10 cellular contexts compared by ENCODE assay signal in the genomic region with DNA sequence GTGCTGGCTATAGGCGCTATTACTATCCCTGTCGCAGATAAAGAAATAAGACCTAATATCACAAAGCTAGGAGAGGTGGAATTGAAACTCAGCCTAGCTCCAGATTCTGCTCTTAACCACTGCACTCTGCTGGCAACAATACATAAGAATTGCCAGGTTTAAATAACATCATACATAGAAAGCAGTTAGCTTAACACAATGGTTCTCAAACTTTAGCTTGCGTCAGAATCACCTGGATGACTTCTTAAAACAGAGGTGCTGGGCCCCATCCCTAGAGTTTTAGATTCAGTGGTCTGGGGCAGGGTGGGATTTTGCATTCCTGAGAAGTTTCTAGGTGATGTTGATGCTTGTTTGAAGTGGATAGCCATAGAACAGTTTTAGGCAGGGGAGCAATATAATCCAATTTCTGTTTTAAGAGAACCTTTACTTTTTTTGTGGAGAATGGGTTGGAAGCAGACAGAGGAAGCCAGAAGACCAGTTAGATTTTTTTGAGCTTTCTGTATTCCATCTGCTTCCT. TPM values are rescaled to one million over a fixed set of nuclear protein-coding genes. Genes with fewer than 3 reads are reported as not detected.
DNase-seq lines count a peak whose midpoint lies in the region; ATAC-seq and TF ChIP-seq lines count a peak whose summit lies in the region.
"Had no signal": no experiment of that assay in that cellular context is flagged by ENCODE, and none has a peak within 500 bp of the region (broad histone marks: within the 10 kb centered on the region; RNA-seq: fewer than 3 reads in every experiment).

No MANE protein-coding gene starts in this region.

- H3K9ac ChIP-seq in stomach smooth muscle (ENCODE audit: low read length in 2 of 2) = no peak overlapping the region

- H3K27me3 ChIP-seq in SJSA1 (replicated peaks) = no peaks in the 10 kb centered on the region
- H3K27me3 ChIP-seq in stomach smooth muscle (ENCODE audit: control insufficient read depth in 1 of 2, insufficient read depth in 2 of 2, low read length in 2 of 2) = no peaks in the 10 kb centered on the region
- H3K27me3 ChIP-seq: adrenal gland had no signal

- no peak overlapping the region for H3K27ac ChIP-seq in SJSA1
- H3K27ac ChIP-seq in stomach smooth muscle (ENCODE audit: low read length) = no peak overlapping the region

- no peaks in the 10 kb centered on the region for H3K27me3 Mint-ChIP-seq in activated CD8-positive, alpha-beta memory T cell treated with anti-CD3 and anti-CD28 coated beads, Interleukin-2, amount 10 ng/mL, durations not matched to agents 7 days and 5 days

- peak overlapping the region; percentile 88 for H3K4me3 Mint-ChIP-seq in activated CD8-positive, alpha-beta memory T cell treated with anti-CD3 and anti-CD28 coated beads, Interleukin-2, amount 10 ng/mL, durations not matched to agents 7 days and 5 days

- peaks cover 21% of the 10 kb centered on the region for H3K4me1 Mint-ChIP-seq in activated CD8-positive, alpha-beta memory T cell treated with anti-CD3 and anti-CD28 coated beads, Interleukin-2, amount 10 ng/mL, durations not matched to agents 7 days and 5 days

- H3K36me3 Mint-ChIP-seq in activated CD8-positive, alpha-beta memory T cell treated with anti-CD3 and anti-CD28 coated beads, Interleukin-2, amount 10 ng/mL, durations not matched to agents 7 days and 5 days = no peaks in the 10 kb centered on the region

- H3K27ac Mint-ChIP-seq in activated CD8-positive, alpha-beta memory T cell treated with anti-CD3 and anti-CD28 coated beads, Interleukin-2, amount 10 ng/mL, durations not matched to agents 7 days and 5 days = no peak overlapping the region

- H3K36me3 ChIP-seq in SJSA1 (peaks cover 21% of the 10 kb centered on the region; the same call in 1 of the 2 replicates), stomach smooth muscle (ENCODE audit: control insufficient read depth in 2 of 2, insufficient read depth in 2 of 2, low read length in 2 of 2) (peaks cover 15 to 20% of the 10 kb centered on the region in 2 donors)

- peak overlapping the region; percentile 86 for H3K4me3 ChIP-seq in SJSA1
- peak overlapping the region; percentile 80 for H3K4me3 ChIP-seq in fibroblast of mammary gland (ENCODE audit: control insufficient read depth, low read depth, low read length)
- peak overlapping the region; percentile 22 to 91 for H3K4me3 ChIP-seq in stomach smooth muscle (ENCODE audit: low read length in 2 of 2)

- no peak for DNase-seq in activated CD8-positive, alpha-beta memory T cell treated with anti-CD3 and anti-CD28 coated beads, Interleukin-2, amount 10 ng/mL, durations not matched to agents 7 days and 5 days
- no peak for DNase-seq in activated CD8-positive, alpha-beta memory T cell treated with anti-CD3 and anti-CD28 coated beads for 24 hours
- no peak for DNase-seq in SJSA1 (ENCODE audit: low read depth in 1 of 2, low spot score in 2 of 2)
- no peak for DNase-seq in fibroblast of mammary gland (ENCODE audit: low read depth)
- no peak for DNase-seq in occipital lobe (lab: John Stamatoyannopoulos, UW)
- DNase-seq: spleen had no signal

- H3K9me3 ChIP-seq in SJSA1 (replicated peaks) (no peaks in the 10 kb centered on the region), stomach smooth muscle (ENCODE audit: control insufficient read depth in 2 of 2, low read length in 2 of 2) (no peaks in the 10 kb centered on the region)
- H3K9me3 ChIP-seq: adrenal gland, spleen had no signal

- peaks cover 29% of the 10 kb centered on the region for H3K4me1 ChIP-seq in SJSA1 (replicated peaks)
- H3K4me1 ChIP-seq in stomach smooth muscle (ENCODE audit: control insufficient read depth, insufficient read depth, low read length) = peaks cover 38% of the 10 kb centered on the region

- H3K9me3 Mint-ChIP-seq in activated CD8-positive, alpha-beta memory T cell treated with anti-CD3 and anti-CD28 coated beads, Interleukin-2, amount 10 ng/mL, durations not matched to agents 7 days and 5 days (ENCODE audit: low read depth) = no peaks in the 10 kb centered on the region

- CTCF ChIA-PET in activated CD8-positive, alpha-beta memory T cell treated with anti-CD3 and anti-CD28 coated beads, Interleukin-2, amount 10 ng/mL, durations not matched to agents 7 days and 5 days (lab: Charles Lee) = interaction anchor here (0.6 to 2.6 kb wide), 5 partner anchors 17 to 104 kb away, joined by 3 to 9 read pairs (median 5); partner anchors contain the start of gene LRRC41

- no peak for ATAC-seq in activated CD8-positive, alpha-beta memory T cell treated with anti-CD3 and anti-CD28 coated beads, Interleukin-2, amount 10 ng/mL, durations not matched to agents 7 days and 5 days
- ATAC-seq in GM21717 (IDR thresholded peaks at IDR 0.05; ENCODE audit: unreplicated experiment) (no peak), GM18520 (IDR thresholded peaks at IDR 0.05; ENCODE audit: unreplicated experiment) (no peak)

- no peak for TF ChIP-seq CTCF in fibroblast of mammary gland (conservative IDR thresholded peaks at IDR 0.05; ENCODE audit: control insufficient read depth, insufficient read depth, low read depth, low read length)

RNA-seq across cellular contexts. Expression of gene POMGNT1, which starts 1.1 kb away (rescaled TPM):
- 10 to 100 TPM; 32.2 to 37.6 TPM for total RNA-seq in activated CD8-positive, alpha-beta memory T cell treated with anti-CD3 and anti-CD28 coated beads, Interleukin-2, amount 10 ng/mL, durations not matched to agents 7 days and 5 days
- total RNA-seq in SJSA1 (2014; rRNA removed; shearing (Covaris generic)) = 106 and 109 TPM in 2 replicates
- 33.4 TPM for total RNA-seq in occipital lobe

RNA-seq across cellular contexts. Expression of gene LURAP1, which starts 3.8 kb away (rescaled TPM):
- total RNA-seq in activated CD8-positive, alpha-beta memory T cell treated with anti-CD3 and anti-CD28 coated beads, Interleukin-2, amount 10 ng/mL, durations not matched to agents 7 days and 5 days = not detected
- 0.41 and 1.2 TPM in 2 replicates for total RNA-seq in SJSA1 (2014; rRNA removed; shearing (Covaris generic))
- total RNA-seq in occipital lobe = 5.5 TPM

RNA-seq across cellular contexts. Expression of gene P3R3URF, which starts 23.0 kb away (rescaled TPM):
- not detected for total RNA-seq in activated CD8-positive, alpha-beta memory T cell treated with anti-CD3 and anti-CD28 coated beads, Interleukin-2, amount 10 ng/mL, durations not matched to agents 7 days and 5 days
- total RNA-seq in SJSA1 (2014; rRNA removed; shearing (Covaris generic)) = not detected in 2 replicates
- not detected for total RNA-seq in occipital lobe
- total RNA-seq: adrenal gland, spleen had no signal

RNA-seq across cellular contexts. Expression of gene TSPAN1, which starts 24.4 kb away (rescaled TPM):
- total RNA-seq in activated CD8-positive, alpha-beta memory T cell treated with anti-CD3 and anti-CD28 coated beads, Interleukin-2, amount 10 ng/mL, durations not matched to agents 7 days and 5 days = not detected
- not detected in 2 replicates for total RNA-seq in SJSA1 (2014; rRNA removed; shearing (Covaris generic))
- 0.31 TPM for total RNA-seq in occipital lobe

RNA-seq across cellular contexts. Expression of gene RAD54L, which starts 48.3 kb away (rescaled TPM):
- 10 to 100 TPM; 57.2 to 85.3 TPM for total RNA-seq in activated CD8-positive, alpha-beta memory T cell treated with anti-CD3 and anti-CD28 coated beads, Interleukin-2, amount 10 ng/mL, durations not matched to agents 7 days and 5 days
- total RNA-seq in SJSA1 (2014; rRNA removed; shearing (Covaris generic)) = 10.3 and 10.4 TPM in 2 replicates
- 1.1 TPM for total RNA-seq in occipital lobe
